10 cellular contexts compared by ENCODE assay signal in the genomic region with DNA sequence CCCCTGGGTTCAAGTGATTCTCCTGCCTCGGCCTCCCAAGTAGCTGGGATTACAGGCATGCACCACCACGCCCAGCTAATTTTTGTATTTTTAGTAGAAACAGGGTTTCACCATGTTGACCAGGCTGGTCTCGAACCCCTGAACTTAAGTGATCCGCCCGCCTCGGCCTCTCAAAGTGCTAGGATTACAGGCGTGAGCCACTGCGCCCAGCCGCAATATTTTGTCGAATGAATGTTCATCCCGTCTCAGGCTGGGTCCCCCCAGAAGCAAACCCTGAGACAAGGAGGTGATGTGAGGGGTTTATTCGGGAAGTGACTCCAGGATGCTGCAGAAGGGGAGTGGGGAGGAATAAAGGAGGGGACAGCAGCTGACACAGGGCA. TPM values are rescaled to one million over a fixed set of nuclear protein-coding genes. Genes with fewer than 3 reads are reported as not detected.
A peak's percentile ranks its signal among the peaks of the same experiment; 100 is the strongest.
DNase-seq lines count a peak whose midpoint lies in the region; ATAC-seq and TF ChIP-seq lines count a peak whose summit lies in the region.
"Not testable (repeated sequence)": the region's sequence is repeated elsewhere in the genome, so short reads cannot be mapped to it uniquely, and the experiment has no call there.
"Had no signal": no experiment of that assay in that cellular context is flagged by ENCODE, and none has a peak within 500 bp of the region (broad histone marks: within the 10 kb centered on the region; RNA-seq: fewer than 3 reads in every experiment).

No MANE protein-coding gene starts in this region.

- peaks cover 62% of the 10 kb centered on the region for H4K20me1 ChIP-seq in OCI-LY3 (ENCODE audit: insufficient read depth, low read length)

- not testable (repeated sequence) for H3K9me3 ChIP-seq in CD4-positive, alpha-beta memory T cell (ENCODE audit: control insufficient read depth in 1 of 2, low read length in 2 of 2); OCI-LY3 (ENCODE audit: insufficient read depth, low read length); naive thymus-derived CD4-positive, alpha-beta T cell (ENCODE audit: control insufficient read depth in 2 of 3, low read length in 3 of 3)

- intact Hi-C loops in CD4-positive, alpha-beta memory T cell (cut with micrococcal nuclease), result not testable (repeated sequence)
- intact Hi-C loops in naive thymus-derived CD4-positive, alpha-beta T cell (cut with micrococcal nuclease), result loop anchor here (5.0 to 10.0 kb wide), 2 partner anchors 34 to 849 kb away; a partner anchor contains a TSS

- H3K4me3 ChIP-seq in CD4-positive, alpha-beta memory T cell (ENCODE audit: low read length in 2 of 2), result peak overlapping the region in 1 of 2 donors; percentile 8
- not testable (repeated sequence) for H3K4me3 ChIP-seq in OCI-LY3 (ENCODE audit: low read length); naive thymus-derived CD4-positive, alpha-beta T cell (ENCODE audit: low read length)

- H3K9ac ChIP-seq in OCI-LY3 (ENCODE audit: low read length), result not testable (repeated sequence)

- CTCF ChIA-PET in CD4-positive, alpha-beta memory T cell (lab: Charles Lee; ENCODE audit: partially characterized antibody), result interaction anchor here (1.9 to 7.0 kb wide), 4 partner anchors 9 to 34 kb away, joined by 6 to 87 read pairs (median 68); a partner anchor contains a TSS
- CTCF ChIA-PET in activated CD4-positive, alpha-beta T cell treated with anti-CD3 and anti-CD28 coated beads, Interleukin-2, amount 10 ng/mL, durations not matched to agents 7 days and 5 days (lab: Charles Lee), result interaction anchor here (7.1 kb wide), 1 partner anchor 9 kb away, joined by 80 read pairs; a partner anchor contains a TSS
- CTCF ChIA-PET in naive thymus-derived CD4-positive, alpha-beta T cell (lab: Charles Lee), result interaction anchor here (1.0 to 1.3 kb wide), 2 partner anchors 9 to 27 kb away, joined by 4 to 6 read pairs; no protein-coding TSS in a partner anchor

- peaks cover 98% of the 10 kb centered on the region for H3K4me1 ChIP-seq in CD4-positive, alpha-beta memory T cell (ENCODE audit: insufficient read depth, low read length)
- H3K4me1 ChIP-seq in OCI-LY3 (ENCODE audit: low read length), result peaks cover 94% of the 10 kb centered on the region
- peaks cover 92 to 95% of the 10 kb centered on the region in 2 donors for H3K4me1 ChIP-seq in naive thymus-derived CD4-positive, alpha-beta T cell (ENCODE audit: control insufficient read depth in 2 of 2, insufficient read depth in 2 of 2, low read length in 2 of 2)

- not testable (repeated sequence) for H3K9me3 Mint-ChIP-seq in CD4-positive, alpha-beta memory T cell; activated CD4-positive, alpha-beta T cell treated with anti-CD3 and anti-CD28 coated beads, Interleukin-2, amount 10 ng/mL, durations not matched to agents 7 days and 5 days; activated T-helper 17 cell treated with anti-CD3 and anti-CD28 coated beads, Interleukin-2, amount 50 U/mL, for 72 hours; central memory CD8-positive, alpha-beta T cell; naive thymus-derived CD4-positive, alpha-beta T cell; stimulated activated effector memory CD8-positive, alpha-beta T cell treated with anti-CD3 and anti-CD28 coated beads, Interleukin-12 subunit alpha, Interleukin-12 subunit beta, amount 100 ng/mL, for 72 hours

- not testable (repeated sequence) for ATAC-seq in activated T-helper 17 cell treated with anti-CD3 and anti-CD28 coated beads, Interleukin-2, amount 50 U/mL, for 72 hours (replicated peaks); central memory CD8-positive, alpha-beta T cell (replicated peaks; ENCODE audit: extremely low read depth, poor library complexity, severe bottlenecking); naive thymus-derived CD4-positive, alpha-beta T cell; stimulated activated effector memory CD8-positive, alpha-beta T cell treated with anti-CD3 and anti-CD28 coated beads, Interleukin-12 subunit alpha, Interleukin-12 subunit beta, amount 100 ng/mL, for 72 hours

- peak overlapping the region; percentile 80 to 99 (median 87) for H3K27ac Mint-ChIP-seq in CD4-positive, alpha-beta memory T cell
- H3K27ac Mint-ChIP-seq in activated CD4-positive, alpha-beta T cell treated with anti-CD3 and anti-CD28 coated beads, Interleukin-2, amount 10 ng/mL, durations not matched to agents 7 days and 5 days, result peak overlapping the region; percentile 99
- H3K27ac Mint-ChIP-seq in activated T-helper 17 cell treated with anti-CD3 and anti-CD28 coated beads, Interleukin-2, amount 50 U/mL, for 72 hours, result peak overlapping the region; percentile 89
- peak overlapping the region; percentile 90 for H3K27ac Mint-ChIP-seq in central memory CD8-positive, alpha-beta T cell (ENCODE audit: low read depth)
- peak overlapping the region; percentile 86 to 100 (median 98) for H3K27ac Mint-ChIP-seq in naive thymus-derived CD4-positive, alpha-beta T cell
- H3K27ac Mint-ChIP-seq in stimulated activated effector memory CD8-positive, alpha-beta T cell treated with anti-CD3 and anti-CD28 coated beads, Interleukin-12 subunit alpha, Interleukin-12 subunit beta, amount 100 ng/mL, for 72 hours, result peak overlapping the region; percentile 97

- H3K27me3 Mint-ChIP-seq in CD4-positive, alpha-beta memory T cell; activated CD4-positive, alpha-beta T cell treated with anti-CD3 and anti-CD28 coated beads, Interleukin-2, amount 10 ng/mL, durations not matched to agents 7 days and 5 days; activated T-helper 17 cell treated with anti-CD3 and anti-CD28 coated beads, Interleukin-2, amount 50 U/mL, for 72 hours; central memory CD8-positive, alpha-beta T cell; naive thymus-derived CD4-positive, alpha-beta T cell: not testable (repeated sequence)

- TF ChIP-seq CTCF in OCI-LY3 (IDR thresholded peaks at IDR 0.05; ENCODE audit: low read depth, low read length), result not testable (repeated sequence)

- peaks cover 75 to 100% (median 93%) of the 10 kb centered on the region in 4 donors for H3K4me1 Mint-ChIP-seq in CD4-positive, alpha-beta memory T cell
- H3K4me1 Mint-ChIP-seq in activated CD4-positive, alpha-beta T cell treated with anti-CD3 and anti-CD28 coated beads, Interleukin-2, amount 10 ng/mL, durations not matched to agents 7 days and 5 days, result peaks cover 98% of the 10 kb centered on the region
- peaks cover 84% of the 10 kb centered on the region for H3K4me1 Mint-ChIP-seq in activated T-helper 17 cell treated with anti-CD3 and anti-CD28 coated beads, Interleukin-2, amount 50 U/mL, for 72 hours
- H3K4me1 Mint-ChIP-seq in central memory CD8-positive, alpha-beta T cell, result peaks cover 95% of the 10 kb centered on the region
- H3K4me1 Mint-ChIP-seq in naive thymus-derived CD4-positive, alpha-beta T cell, result peaks cover 87 to 100% (median 98%) of the 10 kb centered on the region in 7 donors
- peaks cover 100% of the 10 kb centered on the region for H3K4me1 Mint-ChIP-seq in stimulated activated effector memory CD8-positive, alpha-beta T cell treated with anti-CD3 and anti-CD28 coated beads, Interleukin-12 subunit alpha, Interleukin-12 subunit beta, amount 100 ng/mL, for 72 hours

- H2AFZ ChIP-seq in OCI-LY3 (ENCODE audit: low read depth, low read length), result not testable (repeated sequence)

- H3K27ac ChIP-seq in CD4-positive, alpha-beta memory T cell (ENCODE audit: low read depth, low read length), result peak overlapping the region; percentile 91
- H3K27ac ChIP-seq in OCI-LY3 (ENCODE audit: low read length), result peak overlapping the region; percentile 55; the same call in 1 of the 2 replicates
- H3K27ac ChIP-seq in naive thymus-derived CD4-positive, alpha-beta T cell (ENCODE audit: low read depth, low read length), result peak overlapping the region; percentile 86

- H3K36me3 ChIP-seq in CD4-positive, alpha-beta memory T cell (ENCODE audit: insufficient read depth, low read length), result peaks cover 61% of the 10 kb centered on the region
- peaks cover 81% of the 10 kb centered on the region for H3K36me3 ChIP-seq in OCI-LY3 (replicated peaks; ENCODE audit: low read depth, low read length)
- peaks cover 12 to 60% (median 22%) of the 10 kb centered on the region in 3 experiments for H3K36me3 ChIP-seq in naive thymus-derived CD4-positive, alpha-beta T cell (ENCODE audit: control insufficient read depth in 2 of 3, insufficient read depth in 3 of 3, low read length in 3 of 3)

- H3K4me2 ChIP-seq in OCI-LY3 (ENCODE audit: low read length), result not testable (repeated sequence)

- H3K79me2 ChIP-seq in OCI-LY3 (ENCODE audit: low read length), result peaks cover 87% of the 10 kb centered on the region

- peaks cover 63 to 86% of the 10 kb centered on the region in 2 donors for H3K36me3 Mint-ChIP-seq in CD4-positive, alpha-beta memory T cell
- peaks cover 92% of the 10 kb centered on the region for H3K36me3 Mint-ChIP-seq in activated CD4-positive, alpha-beta T cell treated with anti-CD3 and anti-CD28 coated beads, Interleukin-2, amount 10 ng/mL, durations not matched to agents 7 days and 5 days (ENCODE audit: low read depth)
- H3K36me3 Mint-ChIP-seq in activated T-helper 17 cell treated with anti-CD3 and anti-CD28 coated beads, Interleukin-2, amount 50 U/mL, for 72 hours (ENCODE audit: low read depth), result peaks cover 100% of the 10 kb centered on the region
- peaks cover 80% of the 10 kb centered on the region for H3K36me3 Mint-ChIP-seq in central memory CD8-positive, alpha-beta T cell (ENCODE audit: insufficient read depth)
- peaks cover 5 to 81% (median 38%) of the 10 kb centered on the region in 5 donors for H3K36me3 Mint-ChIP-seq in naive thymus-derived CD4-positive, alpha-beta T cell
- peaks cover 100% of the 10 kb centered on the region for H3K36me3 Mint-ChIP-seq in stimulated activated effector memory CD8-positive, alpha-beta T cell treated with anti-CD3 and anti-CD28 coated beads, Interleukin-12 subunit alpha, Interleukin-12 subunit beta, amount 100 ng/mL, for 72 hours

- POLR2A ChIA-PET in CD4-positive, alpha-beta memory T cell (lab: Charles Lee; ENCODE audit: partially characterized antibody), result interaction anchor here (1.2 to 18.6 kb wide), 6 partner anchors 8 to 253 kb away, joined by 4 to 646 read pairs (median 68); a partner anchor contains a TSS
- POLR2A ChIA-PET in activated CD4-positive, alpha-beta T cell treated with anti-CD3 and anti-CD28 coated beads, Interleukin-2, amount 10 ng/mL, durations not matched to agents 7 days and 5 days (lab: Charles Lee), result interaction anchor here (2.0 kb wide), 1 partner anchor 9 kb away, joined by 6 read pairs; no protein-coding TSS in a partner anchor
- POLR2A ChIA-PET in naive thymus-derived CD4-positive, alpha-beta T cell (lab: Charles Lee), result interaction anchor here (0.8 to 8.7 kb wide), 3 partner anchors 9 to 49 kb away, joined by 3 to 297 read pairs (median 278); a partner anchor contains a TSS

- DNase-seq in CD4-positive, alpha-beta memory T cell; activated CD4-positive, alpha-beta T cell treated with anti-CD3 and anti-CD28 coated beads, Interleukin-2, amount 10 ng/mL, durations not matched to agents 7 days and 5 days; central memory CD8-positive, alpha-beta T cell (ENCODE audit: low spot score in 2 of 2); stimulated activated effector memory CD8-positive, alpha-beta T cell treated with anti-CD3 and anti-CD28 coated beads, Interleukin-12 subunit alpha, Interleukin-12 subunit beta, amount 100 ng/mL, for 72 hours (ENCODE audit: low spot score in 2 of 2): not testable (repeated sequence)
- peak in 1 of 9 donors; percentile 13 for DNase-seq in naive thymus-derived CD4-positive, alpha-beta T cell

- not testable (repeated sequence) for H3K27me3 ChIP-seq in CD4-positive, alpha-beta memory T cell (ENCODE audit: insufficient read depth, low read length); OCI-LY3 (ENCODE audit: low read depth, low read length); naive thymus-derived CD4-positive, alpha-beta T cell (ENCODE audit: control insufficient read depth in 2 of 2, insufficient read depth in 2 of 2, low read length in 2 of 2)

- peak overlapping the region; percentile 27 to 86 (median 58) for H3K4me3 Mint-ChIP-seq in CD4-positive, alpha-beta memory T cell
- peak overlapping the region; percentile 63 for H3K4me3 Mint-ChIP-seq in activated CD4-positive, alpha-beta T cell treated with anti-CD3 and anti-CD28 coated beads, Interleukin-2, amount 10 ng/mL, durations not matched to agents 7 days and 5 days
- peak overlapping the region; percentile 86 for H3K4me3 Mint-ChIP-seq in activated T-helper 17 cell treated with anti-CD3 and anti-CD28 coated beads, Interleukin-2, amount 50 U/mL, for 72 hours
- peak overlapping the region; percentile 87 for H3K4me3 Mint-ChIP-seq in central memory CD8-positive, alpha-beta T cell
- peak overlapping the region; percentile 51 to 99 (median 79) for H3K4me3 Mint-ChIP-seq in naive thymus-derived CD4-positive, alpha-beta T cell
- H3K4me3 Mint-ChIP-seq in stimulated activated effector memory CD8-positive, alpha-beta T cell treated with anti-CD3 and anti-CD28 coated beads, Interleukin-12 subunit alpha, Interleukin-12 subunit beta, amount 100 ng/mL, for 72 hours, result peak overlapping the region; percentile 93

RNA-seq across cellular contexts. Expression of a gene that starts 10.7 kb away (rescaled TPM):
- total RNA-seq in CD4-positive, alpha-beta memory T cell, result 100 to 1,000 TPM; 304 to 318 TPM
- polyA plus RNA-seq in CD4-positive, alpha-beta memory T cell, result 100 to 1,000 TPM; 724 to 917 TPM
- total RNA-seq in activated CD4-positive, alpha-beta T cell treated with anti-CD3 and anti-CD28 coated beads, Interleukin-2, amount 10 ng/mL, durations not matched to agents 7 days and 5 days, result 1,000 to 10,000 TPM; 1,015 to 1,117 TPM
- total RNA-seq in activated T-helper 17 cell treated with anti-CD3 and anti-CD28 coated beads, Interleukin-2, amount 50 U/mL, for 72 hours, result 1,000 to 10,000 TPM in 1 of 2 donors, 100 to 1,000 TPM in 1; 674 to 1,069 TPM
- total RNA-seq in naive thymus-derived CD4-positive, alpha-beta T cell, result 100 to 1,000 TPM; 263 to 886 (median 301) TPM
- 100 to 1,000 TPM; 838 to 852 TPM for polyA plus RNA-seq in naive thymus-derived CD4-positive, alpha-beta T cell

RNA-seq across cellular contexts. Expression of a gene that starts 21.1 kb away (rescaled TPM):
- 1 to 10 TPM; 8.2 to 9.3 TPM for total RNA-seq in CD4-positive, alpha-beta memory T cell
- 1 to 10 TPM in 1 of 2 donors, under 1 TPM in 1; 0.50 to 1.4 TPM for polyA plus RNA-seq in CD4-positive, alpha-beta memory T cell
- total RNA-seq in activated CD4-positive, alpha-beta T cell treated with anti-CD3 and anti-CD28 coated beads, Interleukin-2, amount 10 ng/mL, durations not matched to agents 7 days and 5 days, result 10 to 100 TPM; 10.1 to 10.2 TPM
- total RNA-seq in activated T-helper 17 cell treated with anti-CD3 and anti-CD28 coated beads, Interleukin-2, amount 50 U/mL, for 72 hours, result 10 to 100 TPM in 1 of 2 donors, 1 to 10 TPM in 1; 2.6 to 16.2 TPM
- 10 to 100 TPM in 2 of 5 experiments, 1 to 10 TPM in 3; 3.9 to 30.4 (median 6.4) TPM for total RNA-seq in naive thymus-derived CD4-positive, alpha-beta T cell
- polyA plus RNA-seq in naive thymus-derived CD4-positive, alpha-beta T cell, result 1 to 10 TPM; 5.8 to 9.5 TPM
- total RNA-seq: LHCN-M2, Peyer's patch had no signal
- polyA plus RNA-seq: GM23338 had no signal

RNA-seq across cellular contexts. Expression of a gene that starts 45.3 kb away (rescaled TPM):
- 10 to 100 TPM; 23.1 to 24.8 TPM for total RNA-seq in CD4-positive, alpha-beta memory T cell
- under 1 TPM; 0.49 to 0.89 TPM for polyA plus RNA-seq in CD4-positive, alpha-beta memory T cell
- 1 to 10 TPM; 7.6 to 8.3 TPM for total RNA-seq in activated CD4-positive, alpha-beta T cell treated with anti-CD3 and anti-CD28 coated beads, Interleukin-2, amount 10 ng/mL, durations not matched to agents 7 days and 5 days
- 10 to 100 TPM in 1 of 2 donors, 1 to 10 TPM in 1; 5.0 to 16.3 TPM for total RNA-seq in activated T-helper 17 cell treated with anti-CD3 and anti-CD28 coated beads, Interleukin-2, amount 50 U/mL, for 72 hours
- total RNA-seq in naive thymus-derived CD4-positive, alpha-beta T cell, result 10 to 100 TPM; 12.4 to 27.6 (median 20.2) TPM
- polyA plus RNA-seq in naive thymus-derived CD4-positive, alpha-beta T cell, result 1 to 10 TPM; 1.1 to 2.4 TPM

RNA-seq across cellular contexts. Expression of a gene that starts 48.9 kb away (rescaled TPM):
- total RNA-seq in CD4-positive, alpha-beta memory T cell, result 100 to 1,000 TPM; 169 to 177 TPM
- 10 to 100 TPM; 39.4 to 57.0 TPM for polyA plus RNA-seq in CD4-positive, alpha-beta memory T cell
- 100 to 1,000 TPM; 106 to 110 TPM for total RNA-seq in activated CD4-positive, alpha-beta T cell treated with anti-CD3 and anti-CD28 coated beads, Interleukin-2, amount 10 ng/mL, durations not matched to agents 7 days and 5 days
- 100 to 1,000 TPM in 1 of 2 donors, 10 to 100 TPM in 1; 53.7 to 124 TPM for total RNA-seq in activated T-helper 17 cell treated with anti-CD3 and anti-CD28 coated beads, Interleukin-2, amount 50 U/mL, for 72 hours
- 100 to 1,000 TPM; 123 to 227 (median 214) TPM for total RNA-seq in naive thymus-derived CD4-positive, alpha-beta T cell
- 10 to 100 TPM; 49.5 to 71.1 TPM for polyA plus RNA-seq in naive thymus-derived CD4-positive, alpha-beta T cell
- total RNA-seq: GM23338, LHCN-M2 had no signal
- polyA plus RNA-seq: GM23338 had no signal
